ENCODE assay signal across 13 cellular contexts in genomic region chr10:12198156-12198555, GRCh38. TPM values are rescaled to one million over a fixed set of nuclear protein-coding genes. Genes with fewer than 3 reads are reported as not detected.
DNase-seq lines count a peak whose midpoint lies in the region; ATAC-seq and TF ChIP-seq lines count a peak whose summit lies in the region.
"Had no signal": no experiment of that assay in that cellular context is flagged by ENCODE, and none has a peak within 500 bp of the region (broad histone marks: within the 10 kb centered on the region; RNA-seq: fewer than 3 reads in every experiment).

No MANE protein-coding gene starts in this region.

- H3K36me3 ChIP-seq in DND-41 (ENCODE audit: insufficient read depth, low read length) (peaks cover 49% of the 10 kb centered on the region), hepatocyte (replicated peaks; ENCODE audit: insufficient read depth, low read depth) (no peaks in the 10 kb centered on the region), heart right ventricle (peaks cover 0 to 49% (median 9%) of the 10 kb centered on the region in 9 donors)
- H3K36me3 ChIP-seq in naive thymus-derived CD4-positive, alpha-beta T cell (ENCODE audit: control insufficient read depth in 2 of 3, insufficient read depth in 3 of 3, low read length in 3 of 3): peaks cover 0 to 38% (median 5%) of the 10 kb centered on the region in 3 experiments

- peak overlapping the region in 1 of 2 experiments; percentile 35; a peak in 1 of 4 replicates for H3K4me3 ChIP-seq in DND-41 (ENCODE audit: low read depth in 1 of 2, low read length in 2 of 2)
- peak overlapping the region; percentile 99 for H3K4me3 ChIP-seq in Jurkat, Clone E6-1 (ENCODE audit: low read length)
- H3K4me3 ChIP-seq in naive thymus-derived CD4-positive, alpha-beta T cell (ENCODE audit: low read length): no peak overlapping the region
- no peak overlapping the region for H3K4me3 ChIP-seq in hepatocyte
- H3K4me3 ChIP-seq in heart right ventricle: no peak overlapping the region

- H3K36me3 Mint-ChIP-seq in T-helper 2 cell treated with Interferon-gamma antibody and Interleukin-4, amounts not matched to agents 5 μg/mL and 100 μg/mL, for 36 hours (ENCODE audit: low read depth): peaks cover 34% of the 10 kb centered on the region
- peaks cover 8 to 23% (median 22%) of the 10 kb centered on the region in 5 donors for H3K36me3 Mint-ChIP-seq in naive thymus-derived CD4-positive, alpha-beta T cell

- H3K9me3 ChIP-seq in DND-41 (ENCODE audit: insufficient read depth, low read length, severe bottlenecking) (no peaks in the 10 kb centered on the region), hepatocyte (ENCODE audit: low read depth) (no peaks in the 10 kb centered on the region), heart right ventricle (no peaks in the 10 kb centered on the region)
- no peaks in the 10 kb centered on the region for H3K9me3 ChIP-seq in naive thymus-derived CD4-positive, alpha-beta T cell (ENCODE audit: control insufficient read depth in 2 of 3, low read length in 3 of 3)
- H3K9me3 ChIP-seq: testis had no signal

- ATAC-seq in DND-41 (ENCODE audit: insufficient read depth, low read depth) (no peak), GM21619 (IDR thresholded peaks at IDR 0.05; ENCODE audit: unreplicated experiment) (no peak), GM18858 (IDR thresholded peaks at IDR 0.05; ENCODE audit: unreplicated experiment) (no peak), heart right ventricle (no peak)
- no peak for ATAC-seq in naive thymus-derived CD4-positive, alpha-beta T cell

- no peak overlapping the region for H3K27ac Mint-ChIP-seq in T-helper 2 cell treated with Interferon-gamma antibody and Interleukin-4, amounts not matched to agents 5 μg/mL and 100 μg/mL, for 36 hours
- peak overlapping the region in 3 of 9 donors; percentile 16 to 41 (median 18) for H3K27ac Mint-ChIP-seq in naive thymus-derived CD4-positive, alpha-beta T cell
- H3K27ac Mint-ChIP-seq: mesothelial cell of epicardium had no signal

- H3K4me3 Mint-ChIP-seq in T-helper 2 cell treated with Interferon-gamma antibody and Interleukin-4, amounts not matched to agents 5 μg/mL and 100 μg/mL, for 36 hours: peak overlapping the region; percentile 69
- H3K4me3 Mint-ChIP-seq in naive thymus-derived CD4-positive, alpha-beta T cell: peak overlapping the region in 9 of 10 donors; percentile 15 to 73 (median 57)
- H3K4me3 Mint-ChIP-seq: mesothelial cell of epicardium had no signal

- H3K27me3 ChIP-seq in DND-41 (ENCODE audit: insufficient read depth, low read length, poor library complexity) (no peaks in the 10 kb centered on the region), hepatocyte (no peaks in the 10 kb centered on the region), heart right ventricle (no peaks in the 10 kb centered on the region)
- no peaks in the 10 kb centered on the region for H3K27me3 ChIP-seq in naive thymus-derived CD4-positive, alpha-beta T cell (ENCODE audit: control insufficient read depth in 2 of 2, insufficient read depth in 2 of 2, low read length in 2 of 2)
- H3K27me3 ChIP-seq: testis had no signal

- DNase-seq in DND-41 (no peak), hepatocyte (ENCODE audit: low spot score) (no peak), heart right ventricle (no peak)
- DNase-seq in Jurkat, Clone E6-1 (ENCODE audit: low read depth, low spot score): no peak
- no peak for DNase-seq in T-helper 2 cell treated with Interferon-gamma antibody and Interleukin-4, amounts not matched to agents 5 μg/mL and 100 μg/mL, for 36 hours (ENCODE audit: low spot score)
- DNase-seq in naive thymus-derived CD4-positive, alpha-beta T cell: no peak
- DNase-seq: central memory CD4-positive, alpha-beta T cell; GOT3; retina; testis had no signal

- CTCF ChIA-PET in naive thymus-derived CD4-positive, alpha-beta T cell (lab: Charles Lee): interaction anchor here (1.2 kb wide), 1 partner anchor 17 kb away, joined by 4 read pairs; no protein-coding TSS in a partner anchor

- H3K27ac ChIP-seq in DND-41 (ENCODE audit: low read length) (no peak overlapping the region), hepatocyte (no peak overlapping the region), heart right ventricle (no peak overlapping the region)
- H3K27ac ChIP-seq in naive thymus-derived CD4-positive, alpha-beta T cell (ENCODE audit: low read depth, low read length): no peak overlapping the region
- H3K27ac ChIP-seq: testis had no signal

- no peak overlapping the region for H3K9ac ChIP-seq in DND-41 (ENCODE audit: low read depth, low read length)

- intact Hi-C loops in naive thymus-derived CD4-positive, alpha-beta T cell (cut with micrococcal nuclease): loop anchor here (5.0 to 10.0 kb wide), 8 partner anchors 149 to 1389 kb away; partner anchors contain the start of genes CAMK1D (in 1 of the 2), MCM10 (in 1 of the 2), PHYH (in 1 of the 2) and PRPF18 (in 1 of the 2)
- intact Hi-C loops in heart right ventricle (cut with DNase I): no loop called here

- H2AFZ ChIP-seq in DND-41 (ENCODE audit: low read depth, low read length): no peak overlapping the region
- no peak overlapping the region for H2AFZ ChIP-seq in hepatocyte

- peak overlapping the region; percentile 85; the same call in 1 of the 2 replicates for H3K4me2 ChIP-seq in DND-41 (ENCODE audit: insufficient read depth, low read length)
- H3K4me2 ChIP-seq in hepatocyte: no peak overlapping the region

- no peaks in the 10 kb centered on the region for H3K27me3 Mint-ChIP-seq in T-helper 2 cell treated with Interferon-gamma antibody and Interleukin-4, amounts not matched to agents 5 μg/mL and 100 μg/mL, for 36 hours (ENCODE audit: low read depth)
- H3K27me3 Mint-ChIP-seq in naive thymus-derived CD4-positive, alpha-beta T cell: no peaks in the 10 kb centered on the region

- 98% methylated on average over 2 of the region's 2 CpGs for WGBS in hepatocyte (ENCODE audit: low lambda C conversion rate, missing lambda C conversion rate)
- 90 to 98% methylated on average over 2 of the region's 2 CpGs for WGBS in heart right ventricle, 2 donors

- H3K9me2 ChIP-seq in hepatocyte (replicated peaks; ENCODE audit: insufficient read depth): no peaks in the 10 kb centered on the region

- peaks cover 35% of the 10 kb centered on the region for H3K4me1 Mint-ChIP-seq in T-helper 2 cell treated with Interferon-gamma antibody and Interleukin-4, amounts not matched to agents 5 μg/mL and 100 μg/mL, for 36 hours (ENCODE audit: low read depth)
- H3K4me1 Mint-ChIP-seq in naive thymus-derived CD4-positive, alpha-beta T cell: peaks cover 48 to 73% (median 56%) of the 10 kb centered on the region in 7 donors

- H3K79me2 ChIP-seq in DND-41 (ENCODE audit: insufficient read depth, low read length): peaks cover 95% of the 10 kb centered on the region
- peaks cover 84% of the 10 kb centered on the region for H3K79me2 ChIP-seq in hepatocyte

- H3K9me3 Mint-ChIP-seq in T-helper 2 cell treated with Interferon-gamma antibody and Interleukin-4, amounts not matched to agents 5 μg/mL and 100 μg/mL, for 36 hours: no peaks in the 10 kb centered on the region
- H3K9me3 Mint-ChIP-seq in naive thymus-derived CD4-positive, alpha-beta T cell: no peaks in the 10 kb centered on the region
- H3K9me3 Mint-ChIP-seq: mesothelial cell of epicardium had no signal

- H4K20me1 ChIP-seq in DND-41 (ENCODE audit: insufficient read depth, low read length): peaks cover 26% of the 10 kb centered on the region; the same call in 1 of the 2 replicates
- no peaks in the 10 kb centered on the region for H4K20me1 ChIP-seq in hepatocyte (ENCODE audit: insufficient read depth, poor library complexity, severe bottlenecking)

- TF ChIP-seq CTCF in DND-41 (IDR thresholded peaks at IDR 0.05; ENCODE audit: borderline replicate concordance, extremely low read depth, low read length, poor library complexity, severe bottlenecking) (no peak), hepatocyte (IDR thresholded peaks at IDR 0.05; ENCODE audit: poor library complexity) (no peak), heart right ventricle (IDR thresholded peaks at IDR 0.05) (no peak)

- POLR2A ChIA-PET in naive thymus-derived CD4-positive, alpha-beta T cell (lab: Charles Lee): interaction anchor here (0.5 to 0.7 kb wide), 2 partner anchors 17 to 129 kb away, joined by 3 read pairs; no protein-coding TSS in a partner anchor

- H3K4me1 ChIP-seq in DND-41 (ENCODE audit: insufficient read depth, low read length): peaks cover 44% of the 10 kb centered on the region
- peaks cover 12 to 22% of the 10 kb centered on the region in 2 donors for H3K4me1 ChIP-seq in naive thymus-derived CD4-positive, alpha-beta T cell (ENCODE audit: control insufficient read depth in 2 of 2, insufficient read depth in 2 of 2, low read length in 2 of 2)
- peaks cover 12% of the 10 kb centered on the region for H3K4me1 ChIP-seq in hepatocyte (ENCODE audit: insufficient read depth)
- H3K4me1 ChIP-seq in heart right ventricle: peaks cover 0 to 47% (median 33%) of the 10 kb centered on the region in 9 donors

RNA-seq across cellular contexts. Expression of gene CDC123, which starts 2.2 kb away (rescaled TPM):
- polyA plus RNA-seq in Jurkat, Clone E6-1 (2012; ENCODE audit: insufficient read depth, insufficient read length): 339 TPM
- total RNA-seq in naive thymus-derived CD4-positive, alpha-beta T cell: 10 to 100 TPM; 27.0 to 97.8 (median 34.2) TPM
- polyA plus RNA-seq in naive thymus-derived CD4-positive, alpha-beta T cell: 10 to 100 TPM; 80.8 to 95.5 TPM
- 84.4 and 104 TPM in 2 replicates for total RNA-seq in hepatocyte
- 92.3 and 100 TPM in 2 replicates for polyA plus RNA-seq in hepatocyte
- total RNA-seq in heart right ventricle: 10 to 100 TPM; 35.0 to 57.6 (median 47.3) TPM
- 10 to 100 TPM; 22.2 to 47.5 TPM for polyA plus RNA-seq in heart right ventricle

RNA-seq across cellular contexts. Expression of gene NUDT5, which starts 2.5 kb away (rescaled TPM):
- polyA plus RNA-seq in Jurkat, Clone E6-1 (2012; ENCODE audit: insufficient read depth, insufficient read length): 231 TPM
- 10 to 100 TPM; 24.5 to 89.4 (median 47.4) TPM for total RNA-seq in naive thymus-derived CD4-positive, alpha-beta T cell
- polyA plus RNA-seq in naive thymus-derived CD4-positive, alpha-beta T cell: 10 to 100 TPM; 44.1 to 57.3 TPM
- total RNA-seq in hepatocyte (54.0 and 54.9 TPM in 2 replicates), heart right ventricle (10 to 100 TPM in 3 of 10 donors, 1 to 10 TPM in 7; 3.3 to 15.4 (median 7.0) TPM)
- polyA plus RNA-seq in hepatocyte (80.9 and 85.1 TPM in 2 replicates), heart right ventricle (10 to 100 TPM in 1 of 2 donors, 1 to 10 TPM in 1; 9.7 to 22.9 TPM)

Comparison
In these comparisons a context has a peak if more than half of its experiments do, and no peak if none do; other contexts are left out.
1. intact Hi-C loops: an anchor here in naive thymus-derived CD4-positive, alpha-beta T cell (5.0 to 10.0 kb wide); none called in heart right ventricle.